In genomic region chr16:65023802-65024201, GRCh38 we compare ENCODE assay signal across 28 cellular contexts.
"Had no signal": no experiment of that assay in that cellular context is flagged by ENCODE, and none has a peak within 500 bp of the region (broad histone marks: within the 10 kb centered on the region; RNA-seq: fewer than 3 reads in every experiment).

No MANE protein-coding gene starts in this region.

- H3K27ac ChIP-seq: gastrocnemius medialis, right lobe of liver, stomach, thyroid gland, upper lobe of right lung had no signal

- H3K4me3 ChIP-seq: ascending aorta, gastrocnemius medialis, right lobe of liver, stomach, thyroid gland, upper lobe of right lung had no signal

- H3K27me3 Mint-ChIP-seq: activated CD4-positive, alpha-beta memory T cell treated with anti-CD3 and anti-CD28 coated beads, Interleukin-2, amount 10 ng/mL, durations not matched to agents 7 days and 5 days; activated CD4-positive, alpha-beta T cell treated with anti-CD3 and anti-CD28 coated beads, Interleukin-2, amount 10 ng/mL, durations not matched to agents 7 days and 5 days; activated naive CD4-positive, alpha-beta T cell treated with anti-CD3 and anti-CD28 coated beads, Interleukin-2, amount 10 ng/mL, durations not matched to agents 7 days and 5 days; activated naive CD8-positive, alpha-beta T cell treated with anti-CD3 and anti-CD28 coated beads, Interleukin-2, amount 10 ng/mL, durations not matched to agents 7 days and 5 days; activated T-cell treated with anti-CD3 and anti-CD28 coated beads, Interleukin-2, amount 50 U/mL, for 24 hours; brain; dendritic cell treated with granulocyte-macrophage colony-stimulating factor and Interleukin-4, amounts not matched to agents 40 ng/mL and 50 ng/mL, for 4 days; naive thymus-derived CD8-positive, alpha-beta T cell; progenitor cell of endocrine pancreas; stimulated activated memory B cell treated with anti-CD40 and anti-IgM and Interleukin-4, amounts not matched to agents 10 μg/mL and 1 μg/mL and 100 μg/mL, for 72 hours had no signal

- H3K4me3 Mint-ChIP-seq: activated CD4-positive, alpha-beta memory T cell treated with anti-CD3 and anti-CD28 coated beads, Interleukin-2, amount 10 ng/mL, durations not matched to agents 7 days and 5 days; activated CD4-positive, alpha-beta T cell treated with anti-CD3 and anti-CD28 coated beads, Interleukin-2, amount 10 ng/mL, durations not matched to agents 7 days and 5 days; activated naive CD4-positive, alpha-beta T cell treated with anti-CD3 and anti-CD28 coated beads, Interleukin-2, amount 10 ng/mL, durations not matched to agents 7 days and 5 days; activated naive CD8-positive, alpha-beta T cell treated with anti-CD3 and anti-CD28 coated beads, Interleukin-2, amount 10 ng/mL, durations not matched to agents 7 days and 5 days; activated T-cell treated with anti-CD3 and anti-CD28 coated beads, Interleukin-2, amount 50 U/mL, for 24 hours; brain; dendritic cell treated with granulocyte-macrophage colony-stimulating factor and Interleukin-4, amounts not matched to agents 40 ng/mL and 50 ng/mL, for 4 days; endodermal cell; immature natural killer cell; naive thymus-derived CD8-positive, alpha-beta T cell; stimulated activated memory B cell treated with anti-CD40 and anti-IgM and Interleukin-4, amounts not matched to agents 10 μg/mL and 1 μg/mL and 100 μg/mL, for 72 hours had no signal

- H3K9me3 Mint-ChIP-seq: dendritic cell treated with granulocyte-macrophage colony-stimulating factor and Interleukin-4, amounts not matched to agents 40 ng/mL and 50 ng/mL, for 4 days; stimulated activated memory B cell treated with anti-CD40 and anti-IgM and Interleukin-4, amounts not matched to agents 10 μg/mL and 1 μg/mL and 100 μg/mL, for 72 hours had no signal

- DNase-seq: activated CD4-positive, alpha-beta memory T cell treated with anti-CD3 and anti-CD28 coated beads, Interleukin-2, amount 10 ng/mL, durations not matched to agents 7 days and 5 days; activated CD4-positive, alpha-beta T cell treated with anti-CD3 and anti-CD28 coated beads for 1 hour; activated CD4-positive, alpha-beta T cell treated with anti-CD3 and anti-CD28 coated beads, Interleukin-2, amount 10 ng/mL, durations not matched to agents 7 days and 5 days; activated CD8-positive, alpha-beta memory T cell treated with anti-CD3 and anti-CD28 coated beads, Interleukin-2, amount 50 U/mL, for 48 hours; activated gamma-delta T cell; activated naive CD4-positive, alpha-beta T cell treated with anti-CD3 and anti-CD28 coated beads, Interleukin-2, amount 10 ng/mL, durations not matched to agents 7 days and 5 days; activated naive CD8-positive, alpha-beta T cell treated with anti-CD3 and anti-CD28 coated beads, Interleukin-2, amount 10 ng/mL, durations not matched to agents 7 days and 5 days; activated T-cell treated with anti-CD3 and anti-CD28 coated beads, Interleukin-2, amount 50 U/mL, for 24 hours; central memory CD4-positive, alpha-beta T cell; endodermal cell; gastrocnemius medialis; glutamatergic neuron; immature natural killer cell; kidney; left colon; naive thymus-derived CD8-positive, alpha-beta T cell; right lobe of liver; stimulated activated CD4-positive, alpha-beta T cell treated with anti-CD3 and anti-CD28 coated beads, Interleukin-4, amount 100 ng/mL, for 24 hours; stimulated activated CD8-positive, alpha-beta memory T cell treated with anti-CD3 and anti-CD28 coated beads, Interleukin-4, amount 100 ng/mL, for 48 hours; stomach; T-helper 2 cell; thyroid gland; upper lobe of right lung had no signal

- H3K27me3 ChIP-seq: ascending aorta, gastrocnemius medialis, right lobe of liver, stomach, thyroid gland, upper lobe of right lung had no signal

- H3K4me1 Mint-ChIP-seq: activated CD4-positive, alpha-beta memory T cell treated with anti-CD3 and anti-CD28 coated beads, Interleukin-2, amount 10 ng/mL, durations not matched to agents 7 days and 5 days; activated CD4-positive, alpha-beta T cell treated with anti-CD3 and anti-CD28 coated beads, Interleukin-2, amount 10 ng/mL, durations not matched to agents 7 days and 5 days; activated naive CD4-positive, alpha-beta T cell treated with anti-CD3 and anti-CD28 coated beads, Interleukin-2, amount 10 ng/mL, durations not matched to agents 7 days and 5 days; activated naive CD8-positive, alpha-beta T cell treated with anti-CD3 and anti-CD28 coated beads, Interleukin-2, amount 10 ng/mL, durations not matched to agents 7 days and 5 days; endodermal cell; immature natural killer cell; naive thymus-derived CD8-positive, alpha-beta T cell; stimulated activated memory B cell treated with anti-CD40 and anti-IgM and Interleukin-4, amounts not matched to agents 10 μg/mL and 1 μg/mL and 100 μg/mL, for 72 hours had no signal

- H3K36me3 Mint-ChIP-seq: activated naive CD4-positive, alpha-beta T cell treated with anti-CD3 and anti-CD28 coated beads, Interleukin-2, amount 10 ng/mL, durations not matched to agents 7 days and 5 days; activated naive CD8-positive, alpha-beta T cell treated with anti-CD3 and anti-CD28 coated beads, Interleukin-2, amount 10 ng/mL, durations not matched to agents 7 days and 5 days; immature natural killer cell; naive thymus-derived CD8-positive, alpha-beta T cell; stimulated activated memory B cell treated with anti-CD40 and anti-IgM and Interleukin-4, amounts not matched to agents 10 μg/mL and 1 μg/mL and 100 μg/mL, for 72 hours had no signal

- H3K4me1 ChIP-seq: ascending aorta, gastrocnemius medialis, right lobe of liver, thyroid gland, upper lobe of right lung had no signal

- H3K9me3 ChIP-seq: ascending aorta, gastrocnemius medialis, right lobe of liver, stomach, thyroid gland, upper lobe of right lung had no signal

- H3K36me3 ChIP-seq: ascending aorta, gastrocnemius medialis, right lobe of liver, stomach, thyroid gland, upper lobe of right lung had no signal

- H3K27ac Mint-ChIP-seq: activated CD4-positive, alpha-beta memory T cell treated with anti-CD3 and anti-CD28 coated beads, Interleukin-2, amount 10 ng/mL, durations not matched to agents 7 days and 5 days; activated CD4-positive, alpha-beta T cell treated with anti-CD3 and anti-CD28 coated beads, Interleukin-2, amount 10 ng/mL, durations not matched to agents 7 days and 5 days; activated naive CD4-positive, alpha-beta T cell treated with anti-CD3 and anti-CD28 coated beads, Interleukin-2, amount 10 ng/mL, durations not matched to agents 7 days and 5 days; activated naive CD8-positive, alpha-beta T cell treated with anti-CD3 and anti-CD28 coated beads, Interleukin-2, amount 10 ng/mL, durations not matched to agents 7 days and 5 days; activated T-cell treated with anti-CD3 and anti-CD28 coated beads, Interleukin-2, amount 50 U/mL, for 24 hours; dendritic cell treated with granulocyte-macrophage colony-stimulating factor and Interleukin-4, amounts not matched to agents 40 ng/mL and 50 ng/mL, for 4 days; endodermal cell; immature natural killer cell; progenitor cell of endocrine pancreas; stimulated activated memory B cell treated with anti-CD40 and anti-IgM and Interleukin-4, amounts not matched to agents 10 μg/mL and 1 μg/mL and 100 μg/mL, for 72 hours had no signal
